ENCODE assay signal across 18 cellular contexts in the genomic region with DNA sequence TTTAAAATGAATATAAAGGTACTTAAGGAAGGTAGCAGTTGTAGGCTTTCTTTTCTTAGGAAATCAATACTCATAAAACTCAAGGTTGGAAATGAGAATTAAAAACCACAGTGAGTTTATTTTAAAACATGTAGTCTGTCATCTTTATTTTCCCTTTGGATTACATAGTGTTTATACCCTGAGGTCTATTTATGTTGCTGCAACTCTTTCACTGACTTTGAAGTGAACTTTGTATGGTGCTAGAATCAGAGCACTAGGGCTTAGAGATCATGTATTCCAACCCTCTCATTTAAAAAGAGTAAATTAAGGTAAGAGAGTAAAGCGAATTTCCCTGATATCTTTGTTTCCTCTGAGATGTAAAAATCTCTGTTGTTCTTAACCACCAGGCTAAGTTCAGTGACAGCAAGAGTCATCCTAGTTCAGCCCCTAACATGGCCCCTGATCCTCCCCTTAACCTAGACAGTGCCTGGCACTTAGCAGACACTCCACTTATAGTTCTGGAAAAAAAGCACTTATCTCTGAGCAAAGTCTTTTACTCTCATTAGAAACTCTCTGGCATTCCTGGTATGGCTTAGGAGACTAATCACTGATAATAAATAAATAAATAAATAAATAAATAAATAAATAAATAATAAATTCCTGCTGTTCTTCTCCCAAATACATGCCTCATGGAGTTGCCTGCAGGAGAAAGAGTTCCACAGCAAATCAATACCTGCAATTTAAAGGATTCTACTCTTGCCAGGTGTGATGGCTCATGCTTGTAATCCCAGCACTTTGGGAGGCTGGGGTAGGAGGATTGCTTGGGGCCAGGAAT. TPM values are rescaled to one million over a fixed set of nuclear protein-coding genes. Genes with fewer than 3 reads are reported as not detected.
"Had no signal": no experiment of that assay in that cellular context is flagged by ENCODE, and none has a peak within 500 bp of the region (broad histone marks: within the 10 kb centered on the region; RNA-seq: fewer than 3 reads in every experiment).

No MANE protein-coding gene starts in this region.

- DNase-seq: activated CD4-positive, alpha-beta T cell treated with anti-CD3 and anti-CD28 coated beads for 48 hours; activated CD8-positive, alpha-beta memory T cell treated with anti-CD3 and anti-CD28 coated beads for 24 hours; activated naive CD4-positive, alpha-beta T cell; activated naive CD8-positive, alpha-beta T cell treated with anti-CD3 and anti-CD28 coated beads, Interleukin-2, amount 10 ng/mL, durations not matched to agents 7 days and 5 days; aorta; hippocampal formation; left ventricle myocardium inferior; natural killer cell; right cardiac atrium; stimulated activated CD4-positive, alpha-beta T cell treated with anti-CD3 and anti-CD28 coated beads, Interleukin-4, amount 100 ng/mL, for 24 hours; stimulated activated naive CD8-positive, alpha-beta T cell treated with anti-CD3 and anti-CD28 coated beads, Interleukin-15, Interleukin-2, amounts not matched to agents 100 U/mL and 50 U/mL, for 24 hours; upper lobe of right lung had no signal

- H3K27ac Mint-ChIP-seq: activated naive CD8-positive, alpha-beta T cell treated with anti-CD3 and anti-CD28 coated beads, Interleukin-2, amount 10 ng/mL, durations not matched to agents 7 days and 5 days; memory B cell; natural killer cell; WTC11 had no signal

- H3K27me3 ChIP-seq: gastroesophageal sphincter, suprapubic skin, upper lobe of right lung had no signal

- H3K4me1 ChIP-seq: left ventricle myocardium inferior, prostate gland had no signal

- H3K36me3 ChIP-seq: gastroesophageal sphincter, left ventricle myocardium inferior, prostate gland, suprapubic skin, upper lobe of right lung had no signal

- ATAC-seq: gastroesophageal sphincter; natural killer cell; right cardiac atrium; stimulated activated naive CD8-positive, alpha-beta T cell treated with anti-CD3 and anti-CD28 coated beads, Interleukin-15, Interleukin-2, amounts not matched to agents 100 U/mL and 50 U/mL, for 24 hours; upper lobe of right lung; WTC11 had no signal

- H3K9me3 Mint-ChIP-seq: activated naive CD8-positive, alpha-beta T cell treated with anti-CD3 and anti-CD28 coated beads, Interleukin-2, amount 10 ng/mL, durations not matched to agents 7 days and 5 days; memory B cell; natural killer cell; WTC11 had no signal

- H3K4me3 ChIP-seq: gastroesophageal sphincter, left ventricle myocardium inferior, prostate gland, skin epidermis, suprapubic skin, upper lobe of right lung had no signal

- H3K4me3 Mint-ChIP-seq: activated naive CD8-positive, alpha-beta T cell treated with anti-CD3 and anti-CD28 coated beads, Interleukin-2, amount 10 ng/mL, durations not matched to agents 7 days and 5 days; memory B cell had no signal

- H3K36me3 Mint-ChIP-seq: activated naive CD8-positive, alpha-beta T cell treated with anti-CD3 and anti-CD28 coated beads, Interleukin-2, amount 10 ng/mL, durations not matched to agents 7 days and 5 days; memory B cell; natural killer cell; WTC11 had no signal

- H3K9me3 ChIP-seq: gastroesophageal sphincter, left ventricle myocardium inferior, prostate gland, suprapubic skin, upper lobe of right lung had no signal

- H3K4me1 Mint-ChIP-seq: memory B cell had no signal

- H3K27ac ChIP-seq: gastroesophageal sphincter, left ventricle myocardium inferior, prostate gland, skin epidermis, suprapubic skin, upper lobe of right lung had no signal

RNA-seq across cellular contexts. Expression of a gene that starts 33.0 kb away (rescaled TPM):
- total RNA-seq: activated naive CD8-positive, alpha-beta T cell treated with anti-CD3 and anti-CD28 coated beads, Interleukin-2, amount 10 ng/mL, durations not matched to agents 7 days and 5 days; natural killer cell had no signal
